In genomic region chr22:48884292-48884691, GRCh38 we compare ENCODE assay signal across 19 cellular contexts.
"Had no signal": no experiment of that assay in that cellular context is flagged by ENCODE, and none has a peak within 500 bp of the region (broad histone marks: within the 10 kb centered on the region; RNA-seq: fewer than 3 reads in every experiment).

No MANE protein-coding gene starts in this region.

- H3K4me3 Mint-ChIP-seq: activated CD4-positive, alpha-beta memory T cell treated with anti-CD3 and anti-CD28 coated beads, Interleukin-2, amount 10 ng/mL, durations not matched to agents 7 days and 5 days; activated CD8-positive, alpha-beta memory T cell treated with anti-CD3 and anti-CD28 coated beads, Interleukin-2, amount 10 ng/mL, durations not matched to agents 7 days and 5 days; central memory CD8-positive, alpha-beta T cell; natural killer cell treated with Interleukin-12 subunit alpha and Interleukin-12 subunit beta and Interleukin-15 and Interleukin-18, amount 100 ng/mL, for 72 hours; T-cell; WTC11 had no signal

- H3K4me1 Mint-ChIP-seq: activated CD4-positive, alpha-beta memory T cell treated with anti-CD3 and anti-CD28 coated beads, Interleukin-2, amount 10 ng/mL, durations not matched to agents 7 days and 5 days; activated CD8-positive, alpha-beta memory T cell treated with anti-CD3 and anti-CD28 coated beads, Interleukin-2, amount 10 ng/mL, durations not matched to agents 7 days and 5 days; central memory CD8-positive, alpha-beta T cell; T-cell; WTC11 had no signal

- H3K4me3 ChIP-seq: coronary artery, prostate gland, stomach, thoracic aorta, uterus had no signal

- H3K36me3 ChIP-seq: brain microvascular endothelial cell, prostate gland, stomach, thoracic aorta, uterus had no signal

- H3K9me3 ChIP-seq: prostate gland, thoracic aorta, uterus had no signal

- H3K36me3 Mint-ChIP-seq: activated CD8-positive, alpha-beta memory T cell treated with anti-CD3 and anti-CD28 coated beads, Interleukin-2, amount 10 ng/mL, durations not matched to agents 7 days and 5 days; natural killer cell treated with Interleukin-12 subunit alpha and Interleukin-12 subunit beta and Interleukin-15 and Interleukin-18, amount 100 ng/mL, for 72 hours; T-cell; WTC11 had no signal

- ATAC-seq: activated CD8-positive, alpha-beta memory T cell treated with anti-CD3 and anti-CD28 coated beads, Interleukin-2, amount 10 ng/mL, durations not matched to agents 7 days and 5 days; natural killer cell treated with Interleukin-12 subunit alpha and Interleukin-12 subunit beta and Interleukin-15 and Interleukin-18, amount 100 ng/mL, for 72 hours; right cardiac atrium; SK-N-SH treated with all-trans-retinoic acid at 6 μM for 48 hours; T-cell; WTC11 had no signal

- DNase-seq: activated CD4-positive, alpha-beta memory T cell treated with anti-CD3 and anti-CD28 coated beads, Interleukin-2, amount 10 ng/mL, durations not matched to agents 7 days and 5 days; activated CD4-positive, alpha-beta T cell treated with anti-CD3 and anti-CD28 coated beads for 48 hours; activated CD8-positive, alpha-beta memory T cell treated with anti-CD3 and anti-CD28 coated beads, Interleukin-2, amount 10 ng/mL, durations not matched to agents 7 days and 5 days; activated naive CD4-positive, alpha-beta T cell treated with anti-CD3 and anti-CD28 coated beads, Interleukin-2, amount 50 U/mL, for 16 hours; brain microvascular endothelial cell; occipital lobe; right cardiac atrium; small intestine; stimulated activated CD4-positive, alpha-beta T cell treated with anti-CD3 and anti-CD28 coated beads, Interleukin-4, amount 100 ng/mL, for 1 hour; stomach had no signal

- H3K27me3 ChIP-seq: brain microvascular endothelial cell, uterus had no signal

- H3K9me3 Mint-ChIP-seq: activated CD4-positive, alpha-beta memory T cell treated with anti-CD3 and anti-CD28 coated beads, Interleukin-2, amount 10 ng/mL, durations not matched to agents 7 days and 5 days; central memory CD8-positive, alpha-beta T cell; natural killer cell treated with Interleukin-12 subunit alpha and Interleukin-12 subunit beta and Interleukin-15 and Interleukin-18, amount 100 ng/mL, for 72 hours; T-cell; WTC11 had no signal

- H3K4me1 ChIP-seq: prostate gland, stomach, uterus had no signal

- H3K27ac Mint-ChIP-seq: activated CD4-positive, alpha-beta memory T cell treated with anti-CD3 and anti-CD28 coated beads, Interleukin-2, amount 10 ng/mL, durations not matched to agents 7 days and 5 days; activated CD8-positive, alpha-beta memory T cell treated with anti-CD3 and anti-CD28 coated beads, Interleukin-2, amount 10 ng/mL, durations not matched to agents 7 days and 5 days; natural killer cell treated with Interleukin-12 subunit alpha and Interleukin-12 subunit beta and Interleukin-15 and Interleukin-18, amount 100 ng/mL, for 72 hours; T-cell; WTC11 had no signal

- H3K27ac ChIP-seq: brain microvascular endothelial cell, coronary artery, prostate gland, stomach, thoracic aorta, uterus had no signal

- H3K27me3 Mint-ChIP-seq: activated CD4-positive, alpha-beta memory T cell treated with anti-CD3 and anti-CD28 coated beads, Interleukin-2, amount 10 ng/mL, durations not matched to agents 7 days and 5 days; activated CD8-positive, alpha-beta memory T cell treated with anti-CD3 and anti-CD28 coated beads, Interleukin-2, amount 10 ng/mL, durations not matched to agents 7 days and 5 days; central memory CD8-positive, alpha-beta T cell had no signal
